8 cellular contexts compared by ENCODE assay signal in the genomic region with DNA sequence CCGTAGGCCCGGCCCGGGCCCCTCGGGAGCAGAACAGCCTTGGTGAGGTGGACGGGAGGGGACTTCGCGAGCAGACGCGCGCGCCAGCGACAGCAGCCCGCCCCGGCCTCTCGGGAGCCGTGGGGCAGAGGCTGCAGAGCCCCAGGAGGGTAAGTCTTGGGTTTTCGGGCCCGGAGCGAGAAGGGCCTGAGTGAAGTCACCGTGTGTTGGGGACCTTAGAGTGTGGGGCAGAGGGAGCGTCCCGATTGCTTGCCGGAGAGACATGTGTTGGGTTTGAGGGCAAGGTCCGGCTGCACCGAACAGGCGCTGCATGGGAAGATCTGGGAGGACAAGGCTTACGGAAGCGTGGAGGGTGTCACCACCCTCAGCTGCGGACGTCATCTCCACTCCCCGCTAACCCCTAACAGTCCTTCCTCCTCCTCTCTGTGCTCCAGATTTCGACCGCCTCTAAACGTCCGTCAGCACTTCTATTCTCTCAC. TPM values are rescaled to one million over a fixed set of nuclear protein-coding genes. Genes with fewer than 3 reads are reported as not detected.
A peak's percentile ranks its signal among the peaks of the same experiment; 100 is the strongest.
DNase-seq lines count a peak whose midpoint lies in the region; ATAC-seq and TF ChIP-seq lines count a peak whose summit lies in the region.
"Not testable (repeated sequence)": the region's sequence is repeated elsewhere in the genome, so short reads cannot be mapped to it uniquely, and the experiment has no call there.

No MANE protein-coding gene starts in this region.

- H3K9ac ChIP-seq in adipocyte (ENCODE audit: low read length) = peak overlapping the region; percentile 94
- H3K9ac ChIP-seq in muscle layer of colon (ENCODE audit: low read length) = peak overlapping the region; percentile 57

- TF ChIP-seq CTCF in BE2C (IDR thresholded peaks at IDR 0.05; ENCODE audit: low read depth, low read length); foreskin keratinocyte (conservative IDR thresholded peaks at IDR 0.05): not testable (repeated sequence)

- H3K9me3 ChIP-seq in BE2C; adipocyte (ENCODE audit: control insufficient read depth, low read length); muscle layer of colon (ENCODE audit: low read length): not testable (repeated sequence)

- H3K4me1 ChIP-seq in BE2C; adipocyte (ENCODE audit: control insufficient read depth, insufficient read depth, low read length); foreskin keratinocyte; muscle layer of colon (ENCODE audit: insufficient read depth, low read length): not testable (repeated sequence)

- H3K27ac ChIP-seq in foreskin keratinocyte (peak overlapping the region; percentile 8), muscle layer of colon (ENCODE audit: low read depth, low read length) (peak overlapping the region; percentile 85)

- DNase-seq in BE2C = peak; percentile 31
- peak; percentile 77 for DNase-seq in NAMALWA (ENCODE audit: low spot score)
- DNase-seq in T-helper 22 cell (ENCODE audit: low read depth) = peak; percentile 12
- DNase-seq in adipocyte (ENCODE audit: low read depth) = peak; percentile 78
- peak; percentile 5 to 18 for DNase-seq in foreskin keratinocyte
- peak; percentile 22 for DNase-seq in stimulated activated CD8-positive, alpha-beta memory T cell treated with anti-CD3 and anti-CD28 coated beads, Interleukin-12 subunit alpha, Interleukin-12 subunit beta, amount 100 ng/mL, for 1 hour (ENCODE audit: low read depth)

- not testable (repeated sequence) for H3K27me3 ChIP-seq in BE2C; adipocyte (replicated peaks; ENCODE audit: control insufficient read depth, insufficient read depth, low read length); foreskin keratinocyte; muscle layer of colon (ENCODE audit: control insufficient read depth in 1 of 2, insufficient read depth in 2 of 2, low read length in 2 of 2)

- H3K4me3 ChIP-seq in BE2C (ENCODE audit: low read depth, low read length) = peak overlapping the region; percentile 81
- H3K4me3 ChIP-seq in adipocyte (ENCODE audit: low read length) = peak overlapping the region; percentile 90
- H3K4me3 ChIP-seq in muscle layer of colon (ENCODE audit: low read depth in 1 of 2, low read length in 2 of 2) = peak overlapping the region; percentile 40 to 74

- not testable (repeated sequence) for H3K36me3 ChIP-seq in BE2C; adipocyte (ENCODE audit: control insufficient read depth, insufficient read depth, low read length, severe bottlenecking); muscle layer of colon (ENCODE audit: insufficient read depth, low read length)

- ATAC-seq in GM21360 (IDR thresholded peaks at IDR 0.05; ENCODE audit: unreplicated experiment) = peak; percentile 24
- not testable (repeated sequence) for ATAC-seq in foreskin keratinocyte

RNA-seq across cellular contexts. Expression of gene POM121, which starts 45.1 kb away (rescaled TPM):
- polyA plus RNA-seq in BE2C (2012; ENCODE audit: insufficient read depth, insufficient read length, low read depth) = 66.9 TPM
- 17.4 and 19.2 TPM in 2 replicates for total RNA-seq in foreskin keratinocyte
- polyA plus RNA-seq in foreskin keratinocyte = 8.6 and 12.7 TPM in 2 replicates

RNA-seq across cellular contexts. Expression of gene TYW1B, which starts 51.8 kb away (rescaled TPM):
- polyA plus RNA-seq in BE2C (2012; ENCODE audit: insufficient read depth, insufficient read length, low read depth) = 17.4 TPM
- total RNA-seq in foreskin keratinocyte = 1.1 and 1.4 TPM in 2 replicates
- polyA plus RNA-seq in foreskin keratinocyte = 0.41 and 0.50 TPM in 2 replicates

Comparison
In these comparisons a context has a peak if more than half of its experiments do, and no peak if none do; other contexts are left out.
1. DNase-seq: peak in every context shown above with its lines; median percentile 78 in adipocyte; 77 in NAMALWA; 31 in BE2C; 22 in stimulated activated CD8-positive, alpha-beta memory T cell treated with anti-CD3 and anti-CD28 coated beads, Interleukin-12 subunit alpha, Interleukin-12 subunit beta, amount 100 ng/mL, for 1 hour; 12 in T-helper 22 cell; 12 in foreskin keratinocyte.